ENCODE assay signal across 18 cellular contexts in the genomic region with DNA sequence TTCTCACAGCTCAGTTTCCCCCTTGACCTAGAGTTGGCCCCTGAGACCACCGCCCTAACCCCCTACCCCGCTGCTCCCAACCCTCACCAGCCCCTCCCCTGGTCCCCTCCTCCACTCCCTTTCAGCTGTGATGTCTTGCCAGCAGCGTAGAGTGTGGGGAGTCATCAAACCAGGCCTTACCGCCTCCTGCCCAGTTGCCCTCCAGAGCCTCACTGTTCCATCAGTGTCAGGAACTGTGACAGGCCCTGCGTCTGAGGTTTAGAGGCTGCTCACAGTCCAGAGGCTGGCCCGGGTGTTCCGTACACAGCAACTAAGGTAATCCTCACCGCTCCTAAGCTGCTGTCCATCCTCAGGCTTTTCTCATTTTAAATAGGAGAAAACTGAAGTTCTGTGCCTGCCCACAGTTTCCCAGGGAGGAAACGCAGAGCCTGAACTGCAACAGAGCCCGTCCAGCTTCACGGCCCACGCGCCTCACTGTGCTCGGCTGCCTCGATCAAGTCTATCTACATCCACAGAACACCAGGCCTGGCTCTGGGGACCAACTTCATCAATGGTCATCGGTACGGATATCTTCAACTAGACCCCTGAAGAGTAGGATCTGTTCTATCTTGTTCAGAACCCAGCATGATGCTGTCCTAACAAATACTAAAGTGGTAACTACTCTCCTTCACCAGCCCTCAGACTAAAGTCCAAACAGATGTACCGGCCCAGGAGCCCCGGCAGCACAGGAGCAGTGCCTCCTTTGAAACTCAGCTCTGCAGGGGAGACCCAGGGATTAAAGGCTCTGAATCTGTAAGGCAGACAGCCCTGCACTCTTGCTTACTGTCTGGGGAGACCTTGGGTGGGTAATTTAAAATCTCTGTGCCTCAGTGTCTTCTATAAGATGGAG. TPM values are rescaled to one million over a fixed set of nuclear protein-coding genes. Genes with fewer than 3 reads are reported as not detected.
DNase-seq lines count a peak whose midpoint lies in the region; ATAC-seq and TF ChIP-seq lines count a peak whose summit lies in the region.
"Had no signal": no experiment of that assay in that cellular context is flagged by ENCODE, and none has a peak within 500 bp of the region (broad histone marks: within the 10 kb centered on the region; RNA-seq: fewer than 3 reads in every experiment).

No MANE protein-coding gene starts in this region.

- H3K9me3 ChIP-seq in gastroesophageal sphincter: peaks cover 0 to 12% (median 0%) of the 10 kb centered on the region in 3 donors
- no peaks in the 10 kb centered on the region for H3K9me3 ChIP-seq in parathyroid adenoma (ENCODE audit: control insufficient read depth, low read length)
- no peaks in the 10 kb centered on the region for H3K9me3 ChIP-seq in upper lobe of right lung
- H3K9me3 ChIP-seq: prostate gland, upper lobe of left lung had no signal

- H3K27me3 ChIP-seq in gastroesophageal sphincter (no peaks in the 10 kb centered on the region), parathyroid adenoma (ENCODE audit: control insufficient read depth, insufficient read depth, low read length) (no peaks in the 10 kb centered on the region), upper lobe of right lung (no peaks in the 10 kb centered on the region)
- H3K27me3 ChIP-seq: upper lobe of left lung had no signal

- DNase-seq in NCI-H82 (lab: John Stamatoyannopoulos, UW) (peak; percentile 46), NCI-H82 treated with DMSO at 0.1 percent for 48 hours (lab: John Stamatoyannopoulos, UW; ENCODE audit: unreplicated experiment) (no peak), upper lobe of right lung (peak; percentile 48), A172 (ENCODE audit: low spot score) (no peak), inferior parietal cortex (ENCODE audit: extremely low spot score) (no peak)
- DNase-seq: CD4-positive, CD25-positive, alpha-beta regulatory T cell; EL; Right ventricle myocardium superior; stimulated activated CD4-positive, alpha-beta T cell treated with anti-CD3 and anti-CD28 coated beads, Interleukin-2, amount 100 ng/mL, for 24 hours; stimulated activated CD8-positive, alpha-beta memory T cell treated with anti-CD3 and anti-CD28 coated beads, Interleukin-4, amount 100 ng/mL, for 48 hours; T-helper 2 cell; upper lobe of left lung had no signal

- 82 to 83% methylated on average over 6 to 13 of the region's 19 CpGs for WGBS in gastroesophageal sphincter (ENCODE audit: low coverage in 1 of 2), 2 donors

- peaks cover 11% of the 10 kb centered on the region for H3K79me2 ChIP-seq in parathyroid adenoma

- no peak for TF ChIP-seq POLR2A in gastroesophageal sphincter (IDR thresholded peaks at IDR 0.05)

- peak overlapping the region in 3 of 4 donors; percentile 85 to 90 (median 89) for H3K27ac ChIP-seq in gastroesophageal sphincter
- peak overlapping the region; percentile 57 for H3K27ac ChIP-seq in parathyroid adenoma
- no peak overlapping the region for H3K27ac ChIP-seq in upper lobe of right lung
- H3K27ac ChIP-seq: 22Rv1 had no signal

- ATAC-seq in gastroesophageal sphincter (no peak), upper lobe of right lung (no peak), GM19351 (IDR thresholded peaks at IDR 0.05; ENCODE audit: unreplicated experiment) (no peak)

- H3K36me3 ChIP-seq in gastroesophageal sphincter (peaks cover 0 to 4% of the 10 kb centered on the region in 2 donors), parathyroid adenoma (ENCODE audit: control insufficient read depth, insufficient read depth, low read length) (no peaks in the 10 kb centered on the region), upper lobe of right lung (no peaks in the 10 kb centered on the region)
- H3K36me3 ChIP-seq: prostate gland, upper lobe of left lung had no signal

- no peak overlapping the region for H3K4me2 ChIP-seq in parathyroid adenoma (ENCODE audit: low read length)

- peak overlapping the region; percentile 60 for H2AFZ ChIP-seq in parathyroid adenoma

- intact Hi-C loops in upper lobe of right lung (cut with DNase I): no loop called here

- no peak overlapping the region for H3K4me3 ChIP-seq in gastroesophageal sphincter
- no peak overlapping the region for H3K4me3 ChIP-seq in parathyroid adenoma (ENCODE audit: low read depth, low read length)
- no peak overlapping the region for H3K4me3 ChIP-seq in upper lobe of right lung
- H3K4me3 ChIP-seq: prostate gland, upper lobe of left lung had no signal

- no peak for TF ChIP-seq CTCF in gastroesophageal sphincter (IDR thresholded peaks at IDR 0.05)
- no peak for TF ChIP-seq CTCF in parathyroid adenoma (IDR thresholded peaks at IDR 0.05)
- TF ChIP-seq CTCF in upper lobe of right lung (IDR thresholded peaks at IDR 0.05): no peak

- TF ChIP-seq EP300 in gastroesophageal sphincter (IDR thresholded peaks at IDR 0.05): no peak

- peaks cover 10 to 84% (median 37%) of the 10 kb centered on the region in 3 donors for H3K4me1 ChIP-seq in gastroesophageal sphincter
- peaks cover 21% of the 10 kb centered on the region for H3K4me1 ChIP-seq in parathyroid adenoma
- peaks cover 36% of the 10 kb centered on the region for H3K4me1 ChIP-seq in upper lobe of right lung

- no peak overlapping the region for H3K9ac ChIP-seq in parathyroid adenoma

RNA-seq across cellular contexts. Expression of a gene that starts 10.3 kb away (rescaled TPM):
- total RNA-seq in gastroesophageal sphincter (10 to 100 TPM; 19.1 to 41.9 (median 25.5) TPM), upper lobe of right lung (30.2 TPM)
- total RNA-seq in A172 (2014; rRNA removed; shearing (Covaris generic)): 9.1 and 9.7 TPM in 2 replicates

RNA-seq across cellular contexts. Expression of a gene that starts 48.6 kb away (rescaled TPM):
- total RNA-seq in gastroesophageal sphincter: under 1 TPM; 0.31 to 0.62 (median 0.44) TPM
- 2.5 TPM for total RNA-seq in upper lobe of right lung
- not detected in 2 replicates for total RNA-seq in A172 (2014; rRNA removed; shearing (Covaris generic))
- total RNA-seq: dermis microvascular lymphatic vessel endothelial cell, Right ventricle myocardium superior had no signal

RNA-seq across cellular contexts. Expression of a gene that starts 52.4 kb away (rescaled TPM):
- under 1 TPM in 1 of 4 donors, not detected in 3; 0.81 TPM for total RNA-seq in gastroesophageal sphincter
- total RNA-seq in upper lobe of right lung: not detected
- total RNA-seq in A172 (2014; rRNA removed; shearing (Covaris generic)): not detected in 2 replicates
- total RNA-seq: CD4-positive, CD25-positive, alpha-beta regulatory T cell; dermis microvascular lymphatic vessel endothelial cell; Right ventricle myocardium superior had no signal

Comparison
In these comparisons a context has a peak if more than half of its experiments do, and no peak if none do; other contexts are left out.
1. DNase-seq: peak in NCI-H82 (single experiment) and upper lobe of right lung (single experiment); none in NCI-H82 treated with DMSO at 0.1 percent for 48 hours (single experiment), A172 (single experiment) and inferior parietal cortex (single experiment).